ENCODE assay signal across 1 cellular context in the genomic region with DNA sequence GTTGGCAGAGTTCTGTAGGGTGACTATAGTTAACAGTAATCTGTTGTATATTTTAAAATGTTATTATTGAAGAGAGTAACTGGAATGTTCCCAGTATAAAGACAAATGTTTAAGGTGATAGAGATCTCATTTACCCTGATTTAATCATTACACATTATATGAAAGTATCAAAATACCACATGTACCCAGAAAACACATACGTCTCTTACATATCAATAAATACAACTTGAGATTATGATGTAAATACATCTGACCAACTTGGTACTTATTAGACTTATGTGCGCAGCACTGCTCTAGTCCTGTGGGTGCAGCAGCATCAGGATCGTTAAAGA.
TF ChIP-seq lines count a peak whose summit lies in the region.

No MANE protein-coding gene starts in this region.

TF ChIP-seq in HEK293, 187 proteins besides CTCF, POLR2A, EP300 and RAD21 (continued from another document):
- TF ChIP-seq, protein P1, sequence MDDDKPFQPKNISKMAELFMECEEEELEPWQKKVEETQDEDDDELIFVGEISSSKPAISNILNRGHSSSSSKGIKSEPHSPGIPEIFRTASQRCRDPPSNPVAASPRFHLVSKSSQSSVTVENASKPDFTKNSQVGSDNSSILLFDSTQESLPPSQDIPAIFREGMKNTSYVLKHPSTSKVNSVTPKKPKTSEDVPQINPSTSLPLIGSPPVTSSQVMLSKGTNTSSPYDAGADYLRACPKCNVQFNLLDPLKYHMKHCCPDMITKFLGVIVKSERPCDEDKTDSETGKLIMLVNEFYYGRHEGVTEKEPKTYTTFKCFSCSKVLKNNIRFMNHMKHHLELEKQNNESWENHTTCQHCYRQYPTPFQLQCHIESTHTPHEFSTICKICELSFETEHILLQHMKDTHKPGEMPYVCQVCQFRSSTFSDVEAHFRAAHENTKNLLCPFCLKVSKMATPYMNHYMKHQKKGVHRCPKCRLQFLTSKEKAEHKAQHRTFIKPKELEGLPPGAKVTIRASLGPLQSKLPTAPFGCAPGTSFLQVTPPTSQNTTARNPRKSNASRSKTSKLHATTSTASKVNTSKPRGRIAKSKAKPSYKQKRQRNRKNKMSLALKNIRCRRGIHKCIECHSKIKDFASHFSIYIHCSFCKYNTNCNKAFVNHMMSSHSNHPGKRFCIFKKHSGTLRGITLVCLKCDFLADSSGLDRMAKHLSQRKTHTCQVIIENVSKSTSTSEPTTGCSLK (tag by site-specific recombination; IDR thresholded peaks at IDR 0.05), result no peak
- TF ChIP-seq ZSCAN23 (tag by site-specific recombination; IDR thresholded peaks at IDR 0.05), result no peak
- TF ChIP-seq ZNF585B (tag by site-specific recombination; IDR thresholded peaks at IDR 0.05), result no peak
- TF ChIP-seq, protein P2, sequence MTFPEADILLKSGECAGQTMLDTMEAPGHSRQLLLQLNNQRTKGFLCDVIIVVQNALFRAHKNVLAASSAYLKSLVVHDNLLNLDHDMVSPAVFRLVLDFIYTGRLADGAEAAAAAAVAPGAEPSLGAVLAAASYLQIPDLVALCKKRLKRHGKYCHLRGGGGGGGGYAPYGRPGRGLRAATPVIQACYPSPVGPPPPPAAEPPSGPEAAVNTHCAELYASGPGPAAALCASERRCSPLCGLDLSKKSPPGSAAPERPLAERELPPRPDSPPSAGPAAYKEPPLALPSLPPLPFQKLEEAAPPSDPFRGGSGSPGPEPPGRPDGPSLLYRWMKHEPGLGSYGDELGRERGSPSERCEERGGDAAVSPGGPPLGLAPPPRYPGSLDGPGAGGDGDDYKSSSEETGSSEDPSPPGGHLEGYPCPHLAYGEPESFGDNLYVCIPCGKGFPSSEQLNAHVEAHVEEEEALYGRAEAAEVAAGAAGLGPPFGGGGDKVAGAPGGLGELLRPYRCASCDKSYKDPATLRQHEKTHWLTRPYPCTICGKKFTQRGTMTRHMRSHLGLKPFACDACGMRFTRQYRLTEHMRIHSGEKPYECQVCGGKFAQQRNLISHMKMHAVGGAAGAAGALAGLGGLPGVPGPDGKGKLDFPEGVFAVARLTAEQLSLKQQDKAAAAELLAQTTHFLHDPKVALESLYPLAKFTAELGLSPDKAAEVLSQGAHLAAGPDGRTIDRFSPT (tag by site-specific recombination; IDR thresholded peaks at IDR 0.05), result no peak
